ENCODE assay signal across 20 cellular contexts in genomic region chr19:35666251-35666913, GRCh38. TPM values are rescaled to one million over a fixed set of nuclear protein-coding genes. Genes with fewer than 3 reads are reported as not detected.
DNase-seq lines count a peak whose midpoint lies in the region; ATAC-seq, FAIRE-seq and TF ChIP-seq lines count a peak whose summit lies in the region.
"Had no signal": no experiment of that assay in that cellular context is flagged by ENCODE, and none has a peak within 500 bp of the region (broad histone marks: within the 10 kb centered on the region; RNA-seq: fewer than 3 reads in every experiment).

Gene UPK1A, plus strand, starts transcription at chr19:35666517. Its CDS starts 296 bp downstream, at chr19:35666813.

- CTCF ChIA-PET in GM12878 (lab: Yijun Ruan, JAX) = no interaction called here

- no peaks in the 10 kb centered on the region for H3K79me2 ChIP-seq in GM12878 (ENCODE audit: control insufficient read depth, insufficient read depth, low read length)
- no peaks in the 10 kb centered on the region for H3K79me2 ChIP-seq in H9 (ENCODE audit: insufficient read depth, low read length)

- H3K4me1 Mint-ChIP-seq in activated naive CD8-positive, alpha-beta T cell (ENCODE audit: low read depth) = no peaks in the 10 kb centered on the region
- H3K4me1 Mint-ChIP-seq in activated naive CD8-positive, alpha-beta T cell treated with anti-CD3 and anti-CD28 coated beads for 36 hours = no peaks in the 10 kb centered on the region
- peaks cover 2% of the 10 kb centered on the region for H3K4me1 Mint-ChIP-seq in activated T-helper 2 cell treated with anti-CD3 and anti-CD28 coated beads, Interferon-gamma antibody, Interleukin-2, Interleukin-4, amounts not matched to agents 10 μg/mL and 5 μg/mL and 100 μg/mL, durations not matched to agents 14 hours and 24 hours and 36 hours (ENCODE audit: low read depth)
- H3K4me1 Mint-ChIP-seq in H9 = peaks cover 4% of the 10 kb centered on the region in 2 experiments; a peak in 2 of 4 replicates

- no peak within 1 kb of the TSS for H3K4me3 ChIP-seq in GM12878
- H3K4me3 ChIP-seq: K562 had no signal

- H2BK120ac ChIP-seq in H9 (ENCODE audit: low read depth, low read length, poor library complexity, severe bottlenecking) = no peak within 1 kb of the TSS

- H3K27me3 Mint-ChIP-seq in activated naive CD8-positive, alpha-beta T cell = peaks cover 2% of the 10 kb centered on the region
- peaks cover 16% of the 10 kb centered on the region for H3K27me3 Mint-ChIP-seq in activated naive CD8-positive, alpha-beta T cell treated with anti-CD3 and anti-CD28 coated beads for 36 hours
- H3K27me3 Mint-ChIP-seq in activated T-helper 2 cell treated with anti-CD3 and anti-CD28 coated beads, Interferon-gamma antibody, Interleukin-2, Interleukin-4, amounts not matched to agents 10 μg/mL and 5 μg/mL and 100 μg/mL, durations not matched to agents 14 hours and 24 hours and 36 hours (ENCODE audit: low read depth) = peaks cover 14% of the 10 kb centered on the region
- peaks cover 14% of the 10 kb centered on the region for H3K27me3 Mint-ChIP-seq in H9 (ENCODE audit: low read depth)

- no peak within 1 kb of the TSS for H3K4me2 ChIP-seq in GM12878 (ENCODE audit: control insufficient read depth, insufficient read depth)
- H3K4me2 ChIP-seq in H9 (ENCODE audit: insufficient read depth, insufficient read length, low read length) = no peak within 1 kb of the TSS

- H3K56ac ChIP-seq in H9 (ENCODE audit: insufficient read length, low read depth, low read length) = no peak within 1 kb of the TSS

- no peak within 1 kb of the TSS for H3K14ac ChIP-seq in H9 (ENCODE audit: insufficient read depth, low read length)

- no peak for TF ChIP-seq EP300 in GM12878 (IDR thresholded peaks at IDR 0.05; ENCODE audit: borderline replicate concordance in 1 of 2, control insufficient read depth in 1 of 2, low read depth in 2 of 2, low read length in 2 of 2)

- DNase-seq in activated naive CD8-positive, alpha-beta T cell treated with anti-CD3 and anti-CD28 coated beads for 36 hours = no peak
- DNase-seq in D341Med (ENCODE audit: low spot score) = peak; percentile 32
- DNase-seq in GM12878 (ENCODE audit: low read depth, low spot score) = no peak
- no peak for DNase-seq in omental fat pad (ENCODE audit: low spot score)
- DNase-seq in AML-193 (lab: John Stamatoyannopoulos, UW) = no peak
- DNase-seq in activated T-helper 2 cell treated with anti-CD3 and anti-CD28 coated beads, Interferon-gamma antibody, Interleukin-2, Interleukin-4, amounts not matched to agents 10 μg/mL and 5 μg/mL and 100 μg/mL, durations not matched to agents 14 hours and 24 hours and 36 hours (ENCODE audit: low spot score) = no peak
- no peak for DNase-seq in H9
- DNase-seq: NCI-H1092, NCI-H2107, NCI-H226, NCI-H526 treated with DMSO at 0.1 percent for 48 hours had no signal

- no peak for TF ChIP-seq RAD21 in GM12878 (IDR thresholded peaks at IDR 0.05; ENCODE audit: insufficient read depth, low read depth, low read length)

- H3K4ac ChIP-seq in H9 (ENCODE audit: low read depth, low read length) = no peak within 1 kb of the TSS

- H3T11ph ChIP-seq in H9 (ENCODE audit: low read length) = no peak within 1 kb of the TSS

- TF ChIP-seq POLR2A in GM12878 (IDR thresholded peaks at IDR 0.05; ENCODE audit: low read depth, low read length) = peak; percentile 15; the same call in 1 of the 2 replicates

- no peak within 1 kb of the TSS for H4K91ac ChIP-seq in H9 (ENCODE audit: insufficient read length, low read depth, low read length)

- H3K27me3 ChIP-seq in GM12878 (replicated peaks in 1 of 2; ENCODE audit: control insufficient read depth in 2 of 2, insufficient read depth in 2 of 2, low read length in 1 of 2) = no peaks in the 10 kb centered on the region
- no peaks in the 10 kb centered on the region for H3K27me3 ChIP-seq in H9 (ENCODE audit: insufficient read depth, low read length)

- no peaks in the 10 kb centered on the region for H3K79me1 ChIP-seq in H9 (ENCODE audit: insufficient read depth, low read depth, low read length, poor library complexity, severe bottlenecking)

- no peak within 1 kb of the TSS for H2AFZ ChIP-seq in GM12878 (ENCODE audit: control insufficient read depth, low read depth, low read length)
- H2AFZ ChIP-seq in H9 (ENCODE audit: low read length) = no peak within 1 kb of the TSS

- SMC1A ChIA-PET in GM12878 (lab: Charles Lee; ENCODE audit: uncharacterized antibody, unreplicated experiment) = no interaction called here

- H3K27ac ChIP-seq in GM12878 (ENCODE audit: control insufficient read depth, insufficient read depth) (no peak within 1 kb of the TSS), H9 (ENCODE audit: insufficient read length, low read depth, low read length) (no peak within 1 kb of the TSS)
- H3K27ac ChIP-seq: C4-2B, RWPE1 had no signal

- ATAC-seq in GM12878 = no peak
- ATAC-seq in omental fat pad (ENCODE audit: low FRiP score) = peak; percentile 41
- ATAC-seq: K562 had no signal

- H3K4me1 ChIP-seq in GM12878 (ENCODE audit: control insufficient read depth, insufficient read depth, low read length) (no peaks in the 10 kb centered on the region), H9 (ENCODE audit: insufficient read depth, low read length) (no peaks in the 10 kb centered on the region)

- peak within 1 kb of the TSS; percentile 54 for H3K27ac Mint-ChIP-seq in activated naive CD8-positive, alpha-beta T cell
- no peak within 1 kb of the TSS for H3K27ac Mint-ChIP-seq in activated naive CD8-positive, alpha-beta T cell treated with anti-CD3 and anti-CD28 coated beads for 36 hours
- no peak within 1 kb of the TSS for H3K27ac Mint-ChIP-seq in activated T-helper 2 cell treated with anti-CD3 and anti-CD28 coated beads, Interferon-gamma antibody, Interleukin-2, Interleukin-4, amounts not matched to agents 10 μg/mL and 5 μg/mL and 100 μg/mL, durations not matched to agents 14 hours and 24 hours and 36 hours
- peak within 1 kb of the TSS in 1 of 3 experiments; percentile 47; a peak in 1 of 7 replicates for H3K27ac Mint-ChIP-seq in H9

- no peak within 1 kb of the TSS for H3K18ac ChIP-seq in H9 (ENCODE audit: insufficient read length, low read depth, low read length)

- no peak within 1 kb of the TSS for H2BK20ac ChIP-seq in H9 (ENCODE audit: low read depth, low read length, poor library complexity, severe bottlenecking)

- no TSS peak for BruUV-seq in GM12878 (replicated peaks; lab: Mats Ljungman, UMichigan)

- no peaks in the 10 kb centered on the region for H3K23me2 ChIP-seq in H9 (ENCODE audit: insufficient read length, low read depth, low read length, poor library complexity, severe bottlenecking)

- intact Hi-C loops in GM12878 (cut with micrococcal nuclease; ENCODE audit: unreplicated experiment) = no loop called here
- intact Hi-C loops in activated T-helper 2 cell treated with anti-CD3 and anti-CD28 coated beads, Interferon-gamma antibody, Interleukin-2, Interleukin-4, amounts not matched to agents 10 μg/mL and 5 μg/mL and 100 μg/mL, durations not matched to agents 14 hours and 24 hours and 36 hours (cut with micrococcal nuclease) = no loop called here

- no peak within 1 kb of the TSS for H4K5ac ChIP-seq in H9 (ENCODE audit: insufficient read length, low read depth, low read length)

- in situ Hi-C loops in GM12878 (cut with MboI) = no loop called here

- H3K4me3 Mint-ChIP-seq in activated naive CD8-positive, alpha-beta T cell = no peak within 1 kb of the TSS
- H3K4me3 Mint-ChIP-seq in activated naive CD8-positive, alpha-beta T cell treated with anti-CD3 and anti-CD28 coated beads for 36 hours = no peak within 1 kb of the TSS
- H3K4me3 Mint-ChIP-seq in activated T-helper 2 cell treated with anti-CD3 and anti-CD28 coated beads, Interferon-gamma antibody, Interleukin-2, Interleukin-4, amounts not matched to agents 10 μg/mL and 5 μg/mL and 100 μg/mL, durations not matched to agents 14 hours and 24 hours and 36 hours (ENCODE audit: low read depth) = no peak within 1 kb of the TSS
- H3K4me3 Mint-ChIP-seq in H9 = no peak within 1 kb of the TSS

- no peak within 1 kb of the TSS for H2BK15ac ChIP-seq in H9 (ENCODE audit: low read depth, low read length)

- H4K20me1 ChIP-seq in GM12878 (ENCODE audit: control insufficient read depth, insufficient read depth) (no peaks in the 10 kb centered on the region), H9 (ENCODE audit: control insufficient read depth, insufficient read depth, insufficient read length) (no peaks in the 10 kb centered on the region)

- H2BK12ac ChIP-seq in H9 (ENCODE audit: insufficient read length, low read depth, low read length) = no peak within 1 kb of the TSS

- H3K9ac ChIP-seq in GM12878 (ENCODE audit: control insufficient read depth, insufficient read depth, low read length) = no peak within 1 kb of the TSS
- H3K9ac ChIP-seq in H9 (ENCODE audit: extremely low read depth, insufficient read length, low read length) = no peak within 1 kb of the TSS

- no peak within 1 kb of the TSS for H4K8ac ChIP-seq in H9 (replicated peaks; ENCODE audit: insufficient read length, low read depth, low read length)

- 73% methylated on average over 16 of the region's 16 CpGs for WGBS in GM12878 (ENCODE audit: insufficient coverage, insufficient replicate concordance, low lambda C conversion rate, missing lambda C conversion rate)
- no CpG with 5 or more reads among the region's 16 CpGs for WGBS in H9 (ENCODE audit: extremely low coverage, insufficient read length, low lambda C conversion rate)

- POLR2A ChIA-PET in GM12878 (lab: Charles Lee) = no interaction called here

- RAD21 ChIA-PET in GM12878 (lab: Charles Lee; ENCODE audit: unreplicated experiment) = no interaction called here

- H3K36me3 ChIP-seq in GM12878 (ENCODE audit: control insufficient read depth in 2 of 2, insufficient read depth in 2 of 2, low read length in 1 of 2) = peaks cover 0 to 4% of the 10 kb centered on the region in 2 experiments; a peak in 2 of 4 replicates

- no peaks in the 10 kb centered on the region for H3K9me3 ChIP-seq in GM12878 (replicated peaks; ENCODE audit: control insufficient read depth, insufficient read depth, low read length)
- no peaks in the 10 kb centered on the region for H3K9me3 ChIP-seq in H9 (ENCODE audit: control insufficient read depth, low read depth, low read length)

- H3K23ac ChIP-seq in H9 (ENCODE audit: insufficient read length, low read depth, low read length) = no peak within 1 kb of the TSS

- no peaks in the 10 kb centered on the region for H3K36me3 Mint-ChIP-seq in activated naive CD8-positive, alpha-beta T cell
- peaks cover 2% of the 10 kb centered on the region for H3K36me3 Mint-ChIP-seq in activated naive CD8-positive, alpha-beta T cell treated with anti-CD3 and anti-CD28 coated beads for 36 hours
- no peaks in the 10 kb centered on the region for H3K36me3 Mint-ChIP-seq in activated T-helper 2 cell treated with anti-CD3 and anti-CD28 coated beads, Interferon-gamma antibody, Interleukin-2, Interleukin-4, amounts not matched to agents 10 μg/mL and 5 μg/mL and 100 μg/mL, durations not matched to agents 14 hours and 24 hours and 36 hours (ENCODE audit: low read depth)
- peaks cover 10 to 29% (median 21%) of the 10 kb centered on the region in 3 experiments for H3K36me3 Mint-ChIP-seq in H9 (ENCODE audit: insufficient read depth in 1 of 3, low read depth in 3 of 3)

- no peak within 1 kb of the TSS for H2BK5ac ChIP-seq in H9 (ENCODE audit: insufficient read length, low read length)

- no peaks in the 10 kb centered on the region for H3K9me3 Mint-ChIP-seq in activated naive CD8-positive, alpha-beta T cell (ENCODE audit: low read depth)
- H3K9me3 Mint-ChIP-seq in activated naive CD8-positive, alpha-beta T cell treated with anti-CD3 and anti-CD28 coated beads for 36 hours = no peaks in the 10 kb centered on the region
- H3K9me3 Mint-ChIP-seq in activated T-helper 2 cell treated with anti-CD3 and anti-CD28 coated beads, Interferon-gamma antibody, Interleukin-2, Interleukin-4, amounts not matched to agents 10 μg/mL and 5 μg/mL and 100 μg/mL, durations not matched to agents 14 hours and 24 hours and 36 hours = no peaks in the 10 kb centered on the region
- no peaks in the 10 kb centered on the region for H3K9me3 Mint-ChIP-seq in H9

- TF ChIP-seq CTCF in GM12878 (IDR thresholded peaks at IDR 0.05 in 2 of 3, conservative IDR thresholded peaks at IDR 0.05 in 1 of 3; ENCODE audit: control insufficient read depth in 2 of 3, extremely low read depth in 1 of 3, insufficient read depth in 1 of 3, low read depth in 3 of 3, low read length in 3 of 3) (no peak), omental fat pad (IDR thresholded peaks at IDR 0.05) (no peak), H9 (conservative IDR thresholded peaks at IDR 0.05) (no peak)

- FAIRE-seq in GM12878 (lab: Jason Lieb, UNC) = no peak
- FAIRE-seq: H54, HTR-8/SVneo, K562 had no signal

- no peak within 1 kb of the TSS for H2AK5ac ChIP-seq in H9 (ENCODE audit: insufficient read length, low read length)

RNA-seq across cellular contexts. Expression of gene UPK1A, which starts in this region (rescaled TPM):
- 1 to 10 TPM; 1.6 to 1.8 TPM for total RNA-seq in activated naive CD8-positive, alpha-beta T cell treated with anti-CD3 and anti-CD28 coated beads for 36 hours
- total RNA-seq in GM12878 (2013; cell fraction: nucleolus; rRNA removed) = not detected in 2 replicates
- not detected in 2 replicates for total RNA-seq in GM12878 (2014; rRNA removed)
- not detected in 2 replicates for total RNA-seq in GM12878 (2014; rRNA removed; fragmentation: Illumina TruSeq; extraction: Trizol)
- not detected in 2 replicates for total RNA-seq in GM12878 (2021)
- 0.31 TPM for polyA plus RNA-seq in GM12878 (2011; ENCODE audit: low read depth)
- 1.3 and 1.9 TPM in 2 replicates for polyA plus RNA-seq in GM12878 (2011; rRNA removed)
- 2.0 and 3.4 TPM in 2 replicates for polyA plus RNA-seq in GM12878 (2011; cell fraction: cytosol; rRNA removed)
- 0.79 and 1.3 TPM in 2 replicates for polyA plus RNA-seq in GM12878 (2011; cell fraction: nucleus; rRNA removed)
- 0.58 and 1.3 TPM in 2 replicates for polyA plus RNA-seq in GM12878 (2012)
- not detected in 2 replicates for polyA plus RNA-seq in GM12878 (2014; fragmentation: Illumina TruSeq; extraction: Trizol)
- polyA plus RNA-seq in GM12878 (2014; fragmentation: Nextera tagmentation; extraction: Ambion mirVana) = under 1 TPM in 1 of 2 experiments, not detected in 1; 0.26 TPM
- 0.06 and 0.15 TPM in 2 replicates for polyA plus RNA-seq in GM12878 (2014; rRNA removed)
- not detected for polyA plus RNA-seq in GM12878 (2016; fragmentation: Nextera tagmentation; extraction: Ambion mirVana)
- polyA minus RNA-seq in GM12878 (2011; rRNA and poly(A)+ RNA removed) = 0.73 and 1.2 TPM in 2 replicates
- not detected in 2 replicates for polyA minus RNA-seq in GM12878 (2011; cell fraction: cytosol; rRNA and poly(A)+ RNA removed)
- polyA minus RNA-seq in GM12878 (2011; cell fraction: nucleus; rRNA and poly(A)+ RNA removed) = 0.24 and 0.38 TPM in 2 replicates
- under 1 TPM in 1 of 4 donors, not detected in 3; 0.44 TPM for total RNA-seq in omental fat pad
- 0.59 and 1.2 TPM in 2 replicates for total RNA-seq in activated T-helper 2 cell treated with anti-CD3 and anti-CD28 coated beads, Interferon-gamma antibody, Interleukin-2, Interleukin-4, amounts not matched to agents 10 μg/mL and 5 μg/mL and 100 μg/mL, durations not matched to agents 14 hours and 24 hours and 36 hours
- total RNA-seq in H9 (2021) = 3.0 and 4.3 TPM in 2 replicates
- total RNA-seq: A172, K562, M059J, OCI-LY7 had no signal

Comparison
In these comparisons a context has a peak if more than half of its experiments do, and no peak if none do; other contexts are left out.
1. Peak in ATAC-seq in omental fat pad; RNA of the gene not detected or under 1 TPM.